Comparison of ENCODE assay signal across 10 cellular contexts in genomic region chr1:32919811-32920733, GRCh38. TPM values are rescaled to one million over a fixed set of nuclear protein-coding genes. Genes with fewer than 3 reads are reported as not detected.
DNase-seq lines count a peak whose midpoint lies in the region; ATAC-seq and TF ChIP-seq lines count a peak whose summit lies in the region.
"Had no signal": no experiment of that assay in that cellular context is flagged by ENCODE, and none has a peak within 500 bp of the region (broad histone marks: within the 10 kb centered on the region; RNA-seq: fewer than 3 reads in every experiment).

No MANE protein-coding gene starts in this region.

- no peak for TF ChIP-seq CTCF in DND-41 (IDR thresholded peaks at IDR 0.05; ENCODE audit: borderline replicate concordance, extremely low read depth, low read length, poor library complexity, severe bottlenecking)

- DNase-seq in DND-41: peak; percentile 10
- DNase-seq in M059J (ENCODE audit: low read depth): peak; percentile 59
- DNase-seq in adipocyte (ENCODE audit: low read depth): peak; percentile 56
- DNase-seq in left kidney (ENCODE audit: low read depth, low spot score): peak; percentile 70
- DNase-seq in NCI-H345 (lab: John Stamatoyannopoulos, UW): no peak
- DNase-seq in Right ventricle myocardium inferior (ENCODE audit: missing footprints): no peak
- DNase-seq: effector memory CD8-positive, alpha-beta T cell; NCI-H1092 had no signal

- ATAC-seq in DND-41 (ENCODE audit: insufficient read depth, low read depth) (peak; percentile 52; the same call in 2 of the 3 replicates), HG03135 (IDR thresholded peaks at IDR 0.05; ENCODE audit: unreplicated experiment) (no peak), Right ventricle myocardium inferior (no peak), HG03097 (IDR thresholded peaks at IDR 0.05; ENCODE audit: low FRiP score, unreplicated experiment) (no peak)
- ATAC-seq: effector memory CD8-positive, alpha-beta T cell had no signal

- H3K27ac ChIP-seq in DND-41 (ENCODE audit: low read length): no peak overlapping the region

- H3K9me3 ChIP-seq in DND-41 (ENCODE audit: insufficient read depth, low read length, severe bottlenecking) (no peaks in the 10 kb centered on the region), adipocyte (ENCODE audit: control insufficient read depth, low read length) (no peaks in the 10 kb centered on the region)

- H3K27me3 ChIP-seq in DND-41 (ENCODE audit: insufficient read depth, low read length, poor library complexity) (no peaks in the 10 kb centered on the region), adipocyte (replicated peaks; ENCODE audit: control insufficient read depth, insufficient read depth, low read length) (peaks cover 7% of the 10 kb centered on the region)

- H3K79me2 ChIP-seq in DND-41 (ENCODE audit: insufficient read depth, low read length): no peaks in the 10 kb centered on the region

- H3K9ac ChIP-seq in DND-41 (ENCODE audit: low read depth, low read length): no peak overlapping the region
- no peak overlapping the region for H3K9ac ChIP-seq in adipocyte (ENCODE audit: low read length)

- no peak overlapping the region for H3K4me2 ChIP-seq in DND-41 (ENCODE audit: insufficient read depth, low read length)

- intact Hi-C loops in Right ventricle myocardium inferior (cut with DNase I): no loop called here

- no peak overlapping the region for H2AFZ ChIP-seq in DND-41 (ENCODE audit: low read depth, low read length)

- H4K20me1 ChIP-seq in DND-41 (ENCODE audit: insufficient read depth, low read length): no peaks in the 10 kb centered on the region

- H3K4me3 ChIP-seq in DND-41 (ENCODE audit: low read depth in 1 of 2, low read length in 2 of 2) (no peak overlapping the region), adipocyte (ENCODE audit: low read length) (peak overlapping the region; percentile 32)

- H3K36me3 ChIP-seq in DND-41 (ENCODE audit: insufficient read depth, low read length): no peaks in the 10 kb centered on the region
- H3K36me3 ChIP-seq in adipocyte (ENCODE audit: control insufficient read depth, insufficient read depth, low read length, severe bottlenecking): no peaks in the 10 kb centered on the region

- H3K4me1 ChIP-seq in DND-41 (ENCODE audit: insufficient read depth, low read length): no peaks in the 10 kb centered on the region
- peaks cover 24% of the 10 kb centered on the region for H3K4me1 ChIP-seq in adipocyte (ENCODE audit: control insufficient read depth, insufficient read depth, low read length)

RNA-seq across cellular contexts. Expression of gene TMEM54, which starts 18.9 kb away (rescaled TPM):
- total RNA-seq in M059J (2014; rRNA removed; shearing (Covaris generic)): 68.7 and 94.8 TPM in 2 replicates
- total RNA-seq in Right ventricle myocardium inferior: 10.9 TPM

RNA-seq across cellular contexts. Expression of gene HPCA, which starts 33.8 kb away (rescaled TPM):
- total RNA-seq in M059J (2014; rRNA removed; shearing (Covaris generic)): 0.07 TPM in 1 of 2 replicates, not detected in the other
- not detected for total RNA-seq in Right ventricle myocardium inferior

RNA-seq across cellular contexts. Expression of gene RNF19B, which starts 44.5 kb away (rescaled TPM):
- 9.0 and 11.9 TPM in 2 replicates for total RNA-seq in M059J (2014; rRNA removed; shearing (Covaris generic))
- 15.5 TPM for total RNA-seq in Right ventricle myocardium inferior

RNA-seq across cellular contexts. Expression of gene FNDC5, which starts 49.4 kb away (rescaled TPM):
- 0.49 and 2.9 TPM in 2 replicates for total RNA-seq in M059J (2014; rRNA removed; shearing (Covaris generic))
- 139 TPM for total RNA-seq in Right ventricle myocardium inferior

Comparison
In these comparisons a context has a peak if more than half of its experiments do, and no peak if none do; other contexts are left out.
1. DNase-seq: peak in DND-41 (single experiment), M059J (single experiment), adipocyte (single experiment) and left kidney (single experiment); none in NCI-H345 (single experiment) and Right ventricle myocardium inferior (single experiment).